In the genomic region with DNA sequence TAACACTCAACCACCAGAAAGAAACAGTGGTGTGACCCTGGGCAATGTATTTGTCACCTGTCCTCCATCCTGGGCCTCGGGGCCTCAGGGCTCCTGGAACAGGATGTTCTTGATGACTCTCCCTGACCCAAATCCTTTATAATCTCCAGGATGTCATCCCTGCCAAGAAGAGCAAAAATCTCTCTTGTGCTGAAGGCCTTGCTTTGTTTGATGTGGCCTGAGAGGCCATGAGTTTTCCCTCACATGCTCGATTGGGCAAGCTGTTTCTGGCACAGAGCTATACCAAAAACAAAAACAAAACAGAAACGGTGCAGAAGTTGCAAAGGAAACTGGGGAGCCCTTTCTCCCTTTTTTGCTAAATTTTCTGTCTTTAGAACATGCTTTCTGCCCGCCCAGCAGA, we compare ENCODE assay signal across 9 cellular contexts. TPM values are rescaled to one million over a fixed set of nuclear protein-coding genes. Genes with fewer than 3 reads are reported as not detected.
DNase-seq lines count a peak whose midpoint lies in the region; ATAC-seq, FAIRE-seq and TF ChIP-seq lines count a peak whose summit lies in the region.
"Had no signal": no experiment of that assay in that cellular context is flagged by ENCODE, and none has a peak within 500 bp of the region (broad histone marks: within the 10 kb centered on the region; RNA-seq: fewer than 3 reads in every experiment).

No MANE protein-coding gene starts in this region.

- peak in 1 of 2 experiments; percentile 43 for DNase-seq in A549 (ENCODE audit: low read depth in 1 of 2, low spot score in 1 of 2)
- DNase-seq in MG63: peak; percentile 81
- no peak for DNase-seq in epithelial cell of prostate (ENCODE audit: low read depth, low spot score)
- peak; percentile 47 for DNase-seq in mucosa of gallbladder (ENCODE audit: low spot score)
- no peak for DNase-seq in KG1 (lab: John Stamatoyannopoulos, UW)
- DNase-seq in nephron progenitor cell: no peak
- DNase-seq in NCI-H345 treated with DMSO at 0.1 percent for 48 hours (lab: John Stamatoyannopoulos, UW; ENCODE audit: unreplicated experiment): no peak
- DNase-seq in GM20000 (ENCODE audit: low spot score): no peak

- H3K4me3 Mint-ChIP-seq in nephron progenitor cell: no peak overlapping the region
- H3K4me3 Mint-ChIP-seq: activated naive CD8-positive, alpha-beta T cell had no signal

- CTCF ChIA-PET in A549 (lab: Yijun Ruan, JAX): interaction anchor here (0.5 to 2.0 kb wide), 3 partner anchors 10 to 155 kb away, joined by 3 to 8 read pairs (median 3); no protein-coding TSS in a partner anchor

- H3K9me3 ChIP-seq in A549 (peaks cover 13% of the 10 kb centered on the region), MG63 (peaks cover 6% of the 10 kb centered on the region)

- no peak; a peak in 1 of 5 replicates for TF ChIP-seq RAD21 in A549 (conservative IDR thresholded peaks at IDR 0.05 in 1 of 2, IDR thresholded peaks at IDR 0.05 in 1 of 2)

- H3K4me3 ChIP-seq in A549: no peak overlapping the region
- no peak overlapping the region for H3K4me3 ChIP-seq in MG63

- no peaks in the 10 kb centered on the region for H3K36me3 ChIP-seq in MG63

- no peak for FAIRE-seq in A549 (lab: Jason Lieb, UNC)

- peaks cover 6% of the 10 kb centered on the region for H3K27me3 Mint-ChIP-seq in nephron progenitor cell (ENCODE audit: low read depth, poor library complexity)
- H3K27me3 Mint-ChIP-seq: activated naive CD8-positive, alpha-beta T cell had no signal

- peak overlapping the region; percentile 35 for H3K4me2 ChIP-seq in A549

- H3K27ac ChIP-seq in A549 (peak overlapping the region; percentile 68 to 75), epithelial cell of prostate (peak overlapping the region; percentile 48)

- peak; percentile 10 to 32; a peak in 4 of 6 replicates for ATAC-seq in A549

- POLR2A ChIA-PET in A549 (lab: Yijun Ruan, JAX): interaction anchor here (0.6 kb wide), 1 partner anchor 271 kb away, joined by 4 read pairs; the partner anchor contains the start of gene IMMT

- TF ChIP-seq EP300 in A549 (IDR thresholded peaks at IDR 0.05): peak in 1 of 2 experiments; percentile 62; a peak in 1 of 5 replicates

- peaks cover 65% of the 10 kb centered on the region for H3K4me1 ChIP-seq in A549

- no peak for TF ChIP-seq POLR2A in A549 (IDR thresholded peaks at IDR 0.05; ENCODE audit: low read length)

- no peaks in the 10 kb centered on the region for H3K27me3 ChIP-seq in MG63

- TF ChIP-seq CTCF in A549 (IDR thresholded peaks at IDR 0.05) (no peak), nephron progenitor cell (IDR thresholded peaks at IDR 0.05) (no peak), GM20000 (IDR thresholded peaks at IDR 0.05; ENCODE audit: extremely low read depth, missing control alignments) (no peak)

- peaks cover 4% of the 10 kb centered on the region for H3K9me3 Mint-ChIP-seq in nephron progenitor cell

- peaks cover 36% of the 10 kb centered on the region for H3K4me1 Mint-ChIP-seq in nephron progenitor cell

- H3K36me3 Mint-ChIP-seq in nephron progenitor cell (ENCODE audit: low read depth): no peaks in the 10 kb centered on the region

- H3K27ac Mint-ChIP-seq in nephron progenitor cell: no peak overlapping the region
- H3K27ac Mint-ChIP-seq: activated naive CD8-positive, alpha-beta T cell had no signal

- WGBS in A549 (ENCODE audit: missing lambda C conversion rate): 23% methylated on average over 4 of the region's 4 CpGs

TF ChIP-seq in A549, 52 proteins besides CTCF, POLR2A, EP300 and RAD21:
- TF ChIP-seq KDM5A (IDR thresholded peaks at IDR 0.05) (no peak), JUN (IDR thresholded peaks at IDR 0.05) (no peak), ZFP36 (IDR thresholded peaks at IDR 0.05; ENCODE audit: borderline replicate concordance, partially characterized antibody) (no peak), CEBPB (IDR thresholded peaks at IDR 0.05) (peak; percentile 37 to 51; a peak in 1 of 4 replicates), EHMT2 (IDR thresholded peaks at IDR 0.05; ENCODE audit: low read depth) (no peak), HOXA7 (CRISPR knock-in tag; IDR thresholded peaks at IDR 0.05) (no peak), JUNB (IDR thresholded peaks at IDR 0.05) (peak; percentile 33; the same call in 1 of the 2 replicates), CBX8 (IDR thresholded peaks at IDR 0.05) (no peak)
- TF ChIP-seq, protein P1, sequence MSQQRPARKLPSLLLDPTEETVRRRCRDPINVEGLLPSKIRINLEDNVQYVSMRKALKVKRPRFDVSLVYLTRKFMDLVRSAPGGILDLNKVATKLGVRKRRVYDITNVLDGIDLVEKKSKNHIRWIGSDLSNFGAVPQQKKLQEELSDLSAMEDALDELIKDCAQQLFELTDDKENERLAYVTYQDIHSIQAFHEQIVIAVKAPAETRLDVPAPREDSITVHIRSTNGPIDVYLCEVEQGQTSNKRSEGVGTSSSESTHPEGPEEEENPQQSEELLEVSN (IDR thresholded peaks at IDR 0.05; ENCODE audit: borderline replicate concordance, low read depth): no peak

RNA-seq across cellular contexts. Expression of gene ST3GAL5, which starts 35.7 kb away (rescaled TPM):
- 115 and 119 TPM in 2 replicates for polyA plus RNA-seq in A549 (2011; rRNA removed)
- polyA plus RNA-seq in A549 (2012; cell fraction: cytosol; rRNA removed): 48.7 and 50.3 TPM in 2 replicates
- polyA plus RNA-seq in A549 (2012; cell fraction: nucleus; rRNA removed): 37.9 and 52.9 TPM in 2 replicates
- polyA plus RNA-seq in A549 (2017; fragmentation: RNase III; extraction: RNeasy Plus Mini Kit Qiagen cat#74134 plus additional on column Dnase treatment): 34.1 to 36.9 TPM (median 35.9 TPM) in 3 replicates
- 59.3 and 67.7 TPM in 2 replicates for polyA minus RNA-seq in A549 (2011; rRNA and poly(A)+ RNA removed)
- 2.1 and 10.0 TPM in 2 replicates for total RNA-seq in MG63 (2014; rRNA removed; shearing (Covaris generic); ENCODE audit: low replicate concordance)
- 56.2 TPM for total RNA-seq in mucosa of gallbladder

Comparison
In these comparisons a context has a peak if more than half of its experiments do, and no peak if none do; other contexts are left out.
1. DNase-seq: peak in MG63 (single experiment) and mucosa of gallbladder (single experiment); none in epithelial cell of prostate (single experiment), KG1 (single experiment), nephron progenitor cell (single experiment), NCI-H345 treated with DMSO at 0.1 percent for 48 hours (single experiment) and GM20000 (single experiment).